25 cellular contexts compared by ENCODE assay signal in the genomic region with DNA sequence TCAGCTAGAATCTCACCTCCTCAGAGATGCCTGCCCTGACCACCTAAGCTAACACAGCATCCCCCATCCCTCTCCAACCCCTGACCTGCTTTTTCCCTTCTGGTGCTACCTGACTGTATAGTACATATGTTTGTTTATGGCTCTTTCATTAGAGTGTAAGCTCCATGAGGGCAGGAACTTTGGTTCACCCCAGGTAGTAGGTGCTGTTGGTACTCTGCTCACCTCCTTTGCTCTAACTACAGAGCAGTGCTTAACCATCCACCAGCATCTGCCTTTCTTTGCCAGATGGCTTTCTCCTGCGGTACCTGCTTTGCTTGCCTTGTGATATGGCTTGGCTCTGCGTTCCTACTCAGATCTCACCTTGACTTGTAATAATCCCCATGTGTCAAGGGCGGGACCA. TPM values are rescaled to one million over a fixed set of nuclear protein-coding genes. Genes with fewer than 3 reads are reported as not detected.
DNase-seq lines count a peak whose midpoint lies in the region; ATAC-seq, FAIRE-seq and TF ChIP-seq lines count a peak whose summit lies in the region.
"Had no signal": no experiment of that assay in that cellular context is flagged by ENCODE, and none has a peak within 500 bp of the region (broad histone marks: within the 10 kb centered on the region; RNA-seq: fewer than 3 reads in every experiment).

No MANE protein-coding gene starts in this region.

- no peak overlapping the region for H3K4me3 ChIP-seq in K562
- no peak overlapping the region for H3K4me3 ChIP-seq in neural progenitor cell
- H3K4me3 ChIP-seq: BLaER1 had no signal

- no peak for TF ChIP-seq POLR2A in K562 (conservative IDR thresholded peaks at IDR 0.05)

- H3K79me2 ChIP-seq in K562 (ENCODE audit: control insufficient read depth, insufficient read depth, low read length) (no peaks in the 10 kb centered on the region), neural progenitor cell (ENCODE audit: low read depth) (no peaks in the 10 kb centered on the region)

- H3K36me3 Mint-ChIP-seq in brain (no peaks in the 10 kb centered on the region), endothelial cell (ENCODE audit: low read depth, unreplicated experiment) (no peaks in the 10 kb centered on the region), neural progenitor cell (no peaks in the 10 kb centered on the region)
- H3K36me3 Mint-ChIP-seq in activated T-cell treated with anti-CD3 and anti-CD28 coated beads, Interleukin-2, amount 50 U/mL, for 72 hours (ENCODE audit: insufficient read depth in 2 of 2), result peaks cover 12 to 16% of the 10 kb centered on the region in 2 donors
- H3K36me3 Mint-ChIP-seq: CD14-positive monocyte; CD4-positive, alpha-beta memory T cell; CD4-positive, CD25-positive, alpha-beta regulatory T cell had no signal

- in situ Hi-C loops in K562 (cut with MboI), result no loop called here
- in situ Hi-C loops in GM13977 (cut with MboI; ENCODE audit: low pct_unique_long_range_greater_than_20kb, low sequenced_read_pairs, unreplicated experiment), result no loop called here

- peaks cover 4% of the 10 kb centered on the region; the same call in 1 of the 2 replicates for H3K9me3 ChIP-seq in K562 (replicated peaks; ENCODE audit: control insufficient read depth, insufficient read depth, low read depth, low read length)
- H3K9me3 ChIP-seq in neural progenitor cell (ENCODE audit: low read depth), result no peaks in the 10 kb centered on the region
- H3K9me3 ChIP-seq: BE2C had no signal

- H3K4me1 ChIP-seq in K562 (replicated peaks in 1 of 2; ENCODE audit: control insufficient read depth in 2 of 2, insufficient read depth in 2 of 2, low read length in 2 of 2) (peaks cover 0 to 4% of the 10 kb centered on the region in 2 experiments; a peak in 1 of 5 replicates), neural progenitor cell (peaks cover 5% of the 10 kb centered on the region)

- H3K9me3 Mint-ChIP-seq in brain (peaks cover 0 to 15% (median 9%) of the 10 kb centered on the region in 5 experiments), endothelial cell (ENCODE audit: unreplicated experiment) (no peaks in the 10 kb centered on the region), neural progenitor cell (peaks cover 12% of the 10 kb centered on the region)
- peaks cover 14 to 17% of the 10 kb centered on the region in 2 donors for H3K9me3 Mint-ChIP-seq in activated T-cell treated with anti-CD3 and anti-CD28 coated beads, Interleukin-2, amount 50 U/mL, for 72 hours

- no peaks in the 10 kb centered on the region for H3F3A ChIP-seq in neural progenitor cell (ENCODE audit: low read depth)

- no peak for FAIRE-seq in K562 (lab: Jason Lieb, UNC)
- FAIRE-seq: A204.1, G401.6, GM12891, GM18507 had no signal

- 0 out of 2 replicates have a peak, but pooled peaks cover under 1% of the 10 kb centered on the region for H4K20me1 ChIP-seq in K562 (replicated peaks; ENCODE audit: control insufficient read depth, insufficient read depth, low read length)
- H4K20me1 ChIP-seq in neural progenitor cell (ENCODE audit: low read depth), result no peaks in the 10 kb centered on the region
- H4K20me1 ChIP-seq: BLaER1 had no signal

- WGBS in K562 (ENCODE audit: insufficient coverage, low coverage, missing lambda C conversion rate), result 2% methylated on average over 3 of the region's 3 CpGs

- TF ChIP-seq CTCF in K562 (IDR thresholded peaks at IDR 0.05 in 2 of 3, conservative IDR thresholded peaks at IDR 0.05 in 1 of 3; ENCODE audit: insufficient read depth in 2 of 3, low read depth in 1 of 3, low read length in 3 of 3) (no peak), brain (conservative IDR thresholded peaks at IDR 0.05) (no peak), endothelial cell (IDR thresholded peaks at IDR 0.05; ENCODE audit: unreplicated experiment) (no peak), neural progenitor cell (IDR thresholded peaks at IDR 0.05) (no peak), GM13977 (IDR thresholded peaks at IDR 0.05; ENCODE audit: extremely low read depth, insufficient read depth, missing control alignments) (no peak)

- H2AFZ ChIP-seq in K562 (ENCODE audit: low read depth, low read length), result no peak overlapping the region
- no peak overlapping the region for H2AFZ ChIP-seq in neural progenitor cell (replicated peaks)

- no TSS peak for BruUV-seq in K562 (replicated peaks; lab: Mats Ljungman, UMichigan)

- H3K4me2 ChIP-seq in K562 (ENCODE audit: insufficient read depth, low read length), result no peak overlapping the region
- H3K4me2 ChIP-seq in neural progenitor cell, result no peak overlapping the region
- H3K4me2 ChIP-seq: BLaER1 had no signal

- H3K27ac ChIP-seq in K562 (ENCODE audit: extremely low read depth, low read depth, low read length) (no peak overlapping the region), neural progenitor cell (no peak overlapping the region)
- H3K27ac ChIP-seq: BLaER1 had no signal

- H3K27ac Mint-ChIP-seq in brain (peak overlapping the region in 3 of 5 experiments; percentile 8 to 64 (median 43)), endothelial cell (ENCODE audit: unreplicated experiment) (peak overlapping the region; percentile 48), neural progenitor cell (no peak overlapping the region)
- no peak overlapping the region for H3K27ac Mint-ChIP-seq in activated T-cell treated with anti-CD3 and anti-CD28 coated beads, Interleukin-2, amount 50 U/mL, for 72 hours
- H3K27ac Mint-ChIP-seq: CD14-positive monocyte; CD4-positive, alpha-beta memory T cell had no signal

- no peak overlapping the region for H3K4me3 Mint-ChIP-seq in brain
- peak overlapping the region; percentile 37 for H3K4me3 Mint-ChIP-seq in endothelial cell (ENCODE audit: unreplicated experiment)
- H3K4me3 Mint-ChIP-seq in neural progenitor cell, result peak overlapping the region; percentile 30
- no peak overlapping the region for H3K4me3 Mint-ChIP-seq in activated T-cell treated with anti-CD3 and anti-CD28 coated beads, Interleukin-2, amount 50 U/mL, for 72 hours
- H3K4me3 Mint-ChIP-seq: CD14-positive monocyte; CD4-positive, alpha-beta memory T cell; CD4-positive, CD25-positive, alpha-beta regulatory T cell; CD8-positive, alpha-beta memory T cell had no signal

- H3K9ac ChIP-seq in K562 (ENCODE audit: insufficient read depth in 1 of 2, low read depth in 2 of 2, low read length in 2 of 2), result no peak overlapping the region
- no peak overlapping the region for H3K9ac ChIP-seq in neural progenitor cell
- H3K9ac ChIP-seq: BLaER1 had no signal

- H3K36me3 ChIP-seq in K562 (ENCODE audit: control insufficient read depth, insufficient read depth, low read length), result no peaks in the 10 kb centered on the region
- H3K36me3 ChIP-seq in neural progenitor cell, result no peaks in the 10 kb centered on the region
- H3K36me3 ChIP-seq: BE2C, BLaER1 had no signal

- no peak for DNase-seq in K562 (ENCODE audit: extremely low read depth in 1 of 4, low spot score in 3 of 4)
- DNase-seq in endothelial cell (ENCODE audit: low spot score), result no peak
- DNase-seq in neural progenitor cell (ENCODE audit: low spot score), result no peak
- no peak for DNase-seq in GM13977 (ENCODE audit: low spot score)
- DNase-seq in activated T-cell treated with anti-CD3 and anti-CD28 coated beads, Interleukin-2, amount 50 U/mL, for 72 hours, result no peak
- DNase-seq: 8988T; ACHN; BE2C; C1 segment of cervical spinal cord; CD4-positive, alpha-beta memory T cell; CD4-positive, CD25-positive, alpha-beta regulatory T cell; COR-L47; DMS79 treated with DMSO at 0.1 percent for 48 hours; GF-D8 had no signal

- CTCF ChIA-PET in K562 (lab: Yijun Ruan, JAX; ENCODE audit: low intra/inter-chr PET ratio), result no interaction called here

- peaks cover 23% of the 10 kb centered on the region for H3K27me3 Mint-ChIP-seq in brain
- peaks cover 5% of the 10 kb centered on the region for H3K27me3 Mint-ChIP-seq in endothelial cell (ENCODE audit: unreplicated experiment)
- H3K27me3 Mint-ChIP-seq in neural progenitor cell (ENCODE audit: insufficient read depth, low read depth), result peaks cover 23% of the 10 kb centered on the region
- H3K27me3 Mint-ChIP-seq in activated T-cell treated with anti-CD3 and anti-CD28 coated beads, Interleukin-2, amount 50 U/mL, for 72 hours (ENCODE audit: low read depth), result peaks cover 51% of the 10 kb centered on the region

- H3K27me3 ChIP-seq in K562 (ENCODE audit: control insufficient read depth in 2 of 2, insufficient read depth in 2 of 2, low read length in 2 of 2) (peaks cover 4 to 23% of the 10 kb centered on the region in 2 experiments; a peak in 3 of 5 replicates), neural progenitor cell (peaks cover 31% of the 10 kb centered on the region)
- H3K27me3 ChIP-seq: BE2C, BLaER1 had no signal

- no peaks in the 10 kb centered on the region for H3K9me1 ChIP-seq in K562 (ENCODE audit: control insufficient read depth, insufficient read depth, low read length)

- intact Hi-C loops in K562 (cut with micrococcal nuclease), result no loop called here

- ATAC-seq in K562 (no peak), HG03442 (IDR thresholded peaks at IDR 0.05; ENCODE audit: unreplicated experiment) (no peak), GM21717 (IDR thresholded peaks at IDR 0.05; ENCODE audit: unreplicated experiment) (no peak)
- no peak for ATAC-seq in activated T-cell treated with anti-CD3 and anti-CD28 coated beads, Interleukin-2, amount 50 U/mL, for 72 hours (replicated peaks in 1 of 2)

- H3K4me1 Mint-ChIP-seq in brain (peaks cover 26% of the 10 kb centered on the region), endothelial cell (ENCODE audit: unreplicated experiment) (peaks cover 6% of the 10 kb centered on the region), neural progenitor cell (peaks cover 21% of the 10 kb centered on the region)
- H3K4me1 Mint-ChIP-seq in activated T-cell treated with anti-CD3 and anti-CD28 coated beads, Interleukin-2, amount 50 U/mL, for 72 hours (ENCODE audit: low read depth), result peaks cover 8% of the 10 kb centered on the region
- H3K4me1 Mint-ChIP-seq: CD14-positive monocyte had no signal

- no peak for TF ChIP-seq RAD21 in K562 (CRISPR knock-in tag; conservative IDR thresholded peaks at IDR 0.05 in 1 of 2, IDR thresholded peaks at IDR 0.05 in 1 of 2)

- TF ChIP-seq EP300 in K562 (IDR thresholded peaks at IDR 0.05; ENCODE audit: low read length), result no peak

- POLR2A ChIA-PET in K562 (lab: Yijun Ruan, JAX), result interaction anchor here (0.6 kb wide), 1 partner anchor 45 kb away, joined by 3 read pairs; no protein-coding TSS in a partner anchor

RNA-seq across cellular contexts. Expression of a gene that starts 18.7 kb away (rescaled TPM):
- 5.4 and 17.4 TPM in 2 replicates for total RNA-seq in K562 (2011; cell fraction: chromatin; rRNA removed; ENCODE audit: low replicate concordance)
- 5.8 and 9.7 TPM in 2 replicates for total RNA-seq in K562 (2011; cell fraction: nucleolus; rRNA removed)
- 7.8 and 9.5 TPM in 2 replicates for total RNA-seq in K562 (2011; cell fraction: nucleoplasm; rRNA removed)
- 0.37 and 0.73 TPM in 2 replicates for total RNA-seq in K562 (2014; rRNA removed)
- 0.73 and 1.1 TPM in 2 replicates for total RNA-seq in K562 (2014; rRNA removed; fragmentation: Illumina TruSeq; extraction: Trizol)
- 0.45 and 0.47 TPM in 2 replicates for total RNA-seq in K562 (2015; rRNA removed; fragmentation: Illumina TruSeq; extraction: Trizol)
- 0.83 and 1.0 TPM in 2 replicates for total RNA-seq in K562 (2021)
- polyA plus RNA-seq in K562 (2011; rRNA removed), result 3.4 and 5.9 TPM in 2 replicates
- 2.6 and 3.6 TPM in 2 replicates for polyA plus RNA-seq in K562 (2011; cell fraction: cytosol; rRNA removed)
- polyA plus RNA-seq in K562 (2011; cell fraction: nucleus; rRNA removed), result 7.5 and 19.7 TPM in 2 replicates
- polyA plus RNA-seq in K562 (2012), result 1.2 and 3.3 TPM in 2 replicates
- polyA plus RNA-seq in K562 (2014; fragmentation: Illumina TruSeq; extraction: Trizol), result 1.2 and 1.6 TPM in 2 replicates
- polyA plus RNA-seq in K562 (2014; fragmentation: Nextera tagmentation; extraction: Ambion mirVana), result under 1 TPM; 0.10 to 0.17 TPM
- polyA plus RNA-seq in K562 (2014; rRNA removed), result 0.84 and 1.3 TPM in 2 replicates
- polyA minus RNA-seq in K562 (2011; rRNA and poly(A)+ RNA removed), result 3.0 and 5.2 TPM in 2 replicates
- 0.55 and 1.3 TPM in 2 replicates for polyA minus RNA-seq in K562 (2011; cell fraction: cytosol; rRNA and poly(A)+ RNA removed)
- polyA minus RNA-seq in K562 (2011; cell fraction: nucleus; rRNA and poly(A)+ RNA removed), result 3.4 and 4.8 TPM in 2 replicates
- 0.10 TPM for polyA plus RNA-seq in brain (ENCODE audit: insufficient read depth, low read depth, low replicate concordance)
- total RNA-seq in endothelial cell (ENCODE audit: unreplicated experiment), result 2.2 TPM
- total RNA-seq in neural progenitor cell (ENCODE audit: low replicate concordance), result 13.9 and 25.7 TPM in 2 replicates
- under 1 TPM; 0.34 to 0.97 TPM for total RNA-seq in activated T-cell treated with anti-CD3 and anti-CD28 coated beads, Interleukin-2, amount 50 U/mL, for 72 hours
- polyA plus RNA-seq: CD14-positive monocyte; CD4-positive, alpha-beta memory T cell; CD4-positive, CD25-positive, alpha-beta regulatory T cell; CD8-positive, alpha-beta memory T cell had no signal

RNA-seq across cellular contexts. Expression of a gene that starts 29.9 kb away (rescaled TPM):
- 0.63 and 3.1 TPM in 2 replicates for total RNA-seq in K562 (2011; cell fraction: chromatin; rRNA removed; ENCODE audit: low replicate concordance)
- total RNA-seq in K562 (2011; cell fraction: nucleolus; rRNA removed), result 0.92 and 1.2 TPM in 2 replicates
- 1.0 and 1.7 TPM in 2 replicates for total RNA-seq in K562 (2011; cell fraction: nucleoplasm; rRNA removed)
- total RNA-seq in K562 (2014; rRNA removed) (0.05 TPM in 1 of 2 replicates, not detected in the other), K562 (2014; rRNA removed; fragmentation: Illumina TruSeq; extraction: Trizol) (0.07 TPM in 1 of 2 replicates, not detected in the other), K562 (2015; rRNA removed; fragmentation: Illumina TruSeq; extraction: Trizol) (0.23 and 0.69 TPM in 2 replicates), K562 (2021) (0.34 and 0.44 TPM in 2 replicates), endothelial cell (ENCODE audit: unreplicated experiment) (12.4 TPM), neural progenitor cell (ENCODE audit: low replicate concordance) (14.1 and 25.5 TPM in 2 replicates)
- polyA plus RNA-seq in K562 (2011; rRNA removed) (0.17 and 0.20 TPM in 2 replicates), K562 (2014; fragmentation: Illumina TruSeq; extraction: Trizol) (0.51 and 0.61 TPM in 2 replicates), K562 (2014; fragmentation: Nextera tagmentation; extraction: Ambion mirVana) (not detected), K562 (2014; rRNA removed) (0.08 and 0.19 TPM in 2 replicates), brain (ENCODE audit: insufficient read depth, low read depth, low replicate concordance) (73.1 TPM)
- 0.06 and 0.25 TPM in 2 replicates for polyA plus RNA-seq in K562 (2011; cell fraction: cytosol; rRNA removed)
- polyA plus RNA-seq in K562 (2011; cell fraction: nucleus; rRNA removed), result 0.51 and 1.9 TPM in 2 replicates
- polyA plus RNA-seq in K562 (2012), result 0.46 and 1.4 TPM in 2 replicates
- polyA minus RNA-seq in K562 (2011; rRNA and poly(A)+ RNA removed), result 0.18 and 0.28 TPM in 2 replicates
- not detected in 2 replicates for polyA minus RNA-seq in K562 (2011; cell fraction: cytosol; rRNA and poly(A)+ RNA removed)
- 0.56 and 1.6 TPM in 2 replicates for polyA minus RNA-seq in K562 (2011; cell fraction: nucleus; rRNA and poly(A)+ RNA removed)
- total RNA-seq in activated T-cell treated with anti-CD3 and anti-CD28 coated beads, Interleukin-2, amount 50 U/mL, for 72 hours, result 1 to 10 TPM; 2.3 to 3.3 TPM
- polyA plus RNA-seq: CD4-positive, CD25-positive, alpha-beta regulatory T cell had no signal

RNA-seq across cellular contexts. Expression of a gene that starts 52.7 kb away (rescaled TPM):
- 2.9 and 13.1 TPM in 2 replicates for total RNA-seq in K562 (2011; cell fraction: chromatin; rRNA removed; ENCODE audit: low replicate concordance)
- 6.3 and 10.7 TPM in 2 replicates for total RNA-seq in K562 (2011; cell fraction: nucleolus; rRNA removed)
- total RNA-seq in K562 (2011; cell fraction: nucleoplasm; rRNA removed), result 4.1 and 5.0 TPM in 2 replicates
- 0.54 and 1.0 TPM in 2 replicates for total RNA-seq in K562 (2014; rRNA removed)
- total RNA-seq in K562 (2014; rRNA removed; fragmentation: Illumina TruSeq; extraction: Trizol), result 0.36 and 0.41 TPM in 2 replicates
- total RNA-seq in K562 (2015; rRNA removed; fragmentation: Illumina TruSeq; extraction: Trizol), result 0.79 and 0.80 TPM in 2 replicates
- total RNA-seq in K562 (2021), result 0.47 and 0.60 TPM in 2 replicates
- 2.0 and 2.4 TPM in 2 replicates for polyA plus RNA-seq in K562 (2011; rRNA removed)
- 1.1 and 3.8 TPM in 2 replicates for polyA plus RNA-seq in K562 (2011; cell fraction: cytosol; rRNA removed)
- 3.4 and 14.8 TPM in 2 replicates for polyA plus RNA-seq in K562 (2011; cell fraction: nucleus; rRNA removed)
- polyA plus RNA-seq in K562 (2012), result 0.62 and 1.6 TPM in 2 replicates
- 0.79 and 1.2 TPM in 2 replicates for polyA plus RNA-seq in K562 (2014; fragmentation: Illumina TruSeq; extraction: Trizol)
- under 1 TPM in 1 of 2 experiments, not detected in 1; 0.11 TPM for polyA plus RNA-seq in K562 (2014; fragmentation: Nextera tagmentation; extraction: Ambion mirVana)
- polyA plus RNA-seq in K562 (2014; rRNA removed), result 0.27 TPM in 1 of 2 replicates, not detected in the other
- 1.9 and 3.9 TPM in 2 replicates for polyA minus RNA-seq in K562 (2011; rRNA and poly(A)+ RNA removed)
- 2.3 and 3.0 TPM in 2 replicates for polyA minus RNA-seq in K562 (2011; cell fraction: cytosol; rRNA and poly(A)+ RNA removed)
- 5.6 and 12.5 TPM in 2 replicates for polyA minus RNA-seq in K562 (2011; cell fraction: nucleus; rRNA and poly(A)+ RNA removed)
- polyA plus RNA-seq in brain (ENCODE audit: insufficient read depth, low read depth, low replicate concordance), result not detected
- 3.0 TPM for total RNA-seq in endothelial cell (ENCODE audit: unreplicated experiment)
- 15.0 and 79.0 TPM in 2 replicates for total RNA-seq in neural progenitor cell (ENCODE audit: low replicate concordance)
- total RNA-seq in activated T-cell treated with anti-CD3 and anti-CD28 coated beads, Interleukin-2, amount 50 U/mL, for 72 hours, result 1 to 10 TPM in 1 of 2 donors, not detected in 1; 3.1 TPM
- total RNA-seq: CD4-positive, CD25-positive, alpha-beta regulatory T cell had no signal
- polyA plus RNA-seq: AG04450; CD14-positive monocyte; CD4-positive, alpha-beta memory T cell; CD4-positive, CD25-positive, alpha-beta regulatory T cell; CD8-positive, alpha-beta memory T cell had no signal

Comparison
In these comparisons a context has a peak if more than half of its experiments do, and no peak if none do; other contexts are left out.
1. H3K27ac Mint-ChIP-seq: peak in brain (3 of 5) and endothelial cell (single experiment); none in neural progenitor cell (single experiment) and activated T-cell treated with anti-CD3 and anti-CD28 coated beads, Interleukin-2, amount 50 U/mL, for 72 hours (single experiment).
2. H3K4me3 Mint-ChIP-seq: peak in endothelial cell (single experiment) and neural progenitor cell (single experiment); none in brain (0 of 5) and activated T-cell treated with anti-CD3 and anti-CD28 coated beads, Interleukin-2, amount 50 U/mL, for 72 hours (0 of 2).